ENCODE assay signal across 8 cellular contexts in genomic region chr14:75709207-75709812, GRCh38. TPM values are rescaled to one million over a fixed set of nuclear protein-coding genes. Genes with fewer than 3 reads are reported as not detected.
DNase-seq lines count a peak whose midpoint lies in the region; ATAC-seq and TF ChIP-seq lines count a peak whose summit lies in the region.

No MANE protein-coding gene starts in this region.

- H3K36me3 Mint-ChIP-seq in activated naive CD8-positive, alpha-beta T cell treated with anti-CD3 and anti-CD28 coated beads, Interleukin-2, amount 10 ng/mL, durations not matched to agents 7 days and 5 days, result no peaks in the 10 kb centered on the region

- POLR2A ChIA-PET in activated naive CD8-positive, alpha-beta T cell treated with anti-CD3 and anti-CD28 coated beads, Interleukin-2, amount 10 ng/mL, durations not matched to agents 7 days and 5 days (lab: Charles Lee), result interaction anchor here (0.6 to 1.6 kb wide), 5 partner anchors 39 to 806 kb away, joined by 4 to 7 read pairs (median 4); partner anchors contain the start of gene TGFB3

- no peaks in the 10 kb centered on the region for H3K9me3 Mint-ChIP-seq in activated naive CD8-positive, alpha-beta T cell treated with anti-CD3 and anti-CD28 coated beads, Interleukin-2, amount 10 ng/mL, durations not matched to agents 7 days and 5 days

- H3K4me1 Mint-ChIP-seq in activated naive CD8-positive, alpha-beta T cell treated with anti-CD3 and anti-CD28 coated beads, Interleukin-2, amount 10 ng/mL, durations not matched to agents 7 days and 5 days, result no peaks in the 10 kb centered on the region

- H3K27ac ChIP-seq in prostate gland, result no peak overlapping the region

- peak; percentile 63 for DNase-seq in GM10266 (ENCODE audit: extremely low spot score)
- peak; percentile 52 for DNase-seq in NCI-H1048 (lab: John Stamatoyannopoulos, UW)
- DNase-seq in SKM-1 (lab: John Stamatoyannopoulos, UW; ENCODE audit: unreplicated experiment), result peak; percentile 21
- DNase-seq in activated naive CD8-positive, alpha-beta T cell treated with anti-CD3 and anti-CD28 coated beads, Interleukin-2, amount 10 ng/mL, durations not matched to agents 7 days and 5 days, result peak; percentile 39
- DNase-seq in Right ventricle myocardium superior, result peak; percentile 76
- DNase-seq in prostate gland (ENCODE audit: low spot score), result peak; percentile 83
- no peak for DNase-seq in GOT3 (lab: John Stamatoyannopoulos, UW)

- H3K36me3 ChIP-seq in prostate gland, result no peaks in the 10 kb centered on the region

- H3K4me1 ChIP-seq in prostate gland (replicated peaks), result peaks cover 3% of the 10 kb centered on the region

- no peak overlapping the region for H3K4me3 Mint-ChIP-seq in activated naive CD8-positive, alpha-beta T cell treated with anti-CD3 and anti-CD28 coated beads, Interleukin-2, amount 10 ng/mL, durations not matched to agents 7 days and 5 days

- 49% methylated on average over 10 of the region's 10 CpGs for WGBS in prostate gland

- no peaks in the 10 kb centered on the region for H3K27me3 ChIP-seq in prostate gland (replicated peaks; ENCODE audit: insufficient read depth)

- TF ChIP-seq POLR2A in prostate gland (IDR thresholded peaks at IDR 0.05), result no peak

- ATAC-seq in activated naive CD8-positive, alpha-beta T cell treated with anti-CD3 and anti-CD28 coated beads, Interleukin-2, amount 10 ng/mL, durations not matched to agents 7 days and 5 days (ENCODE audit: low read depth), result peak; percentile 70
- ATAC-seq in Right ventricle myocardium superior (ENCODE audit: poor library complexity) (peak; percentile 83), GM19452 (IDR thresholded peaks at IDR 0.05; ENCODE audit: unreplicated experiment) (no peak)

- H3K9me3 ChIP-seq in prostate gland, result no peaks in the 10 kb centered on the region

- no peaks in the 10 kb centered on the region for H3K27me3 Mint-ChIP-seq in activated naive CD8-positive, alpha-beta T cell treated with anti-CD3 and anti-CD28 coated beads, Interleukin-2, amount 10 ng/mL, durations not matched to agents 7 days and 5 days

- no peak overlapping the region for H3K4me3 ChIP-seq in prostate gland

- H3K27ac Mint-ChIP-seq in activated naive CD8-positive, alpha-beta T cell treated with anti-CD3 and anti-CD28 coated beads, Interleukin-2, amount 10 ng/mL, durations not matched to agents 7 days and 5 days, result no peak overlapping the region

- intact Hi-C loops in Right ventricle myocardium superior (cut with DNase I) (loop anchor here (2.0 kb wide), 1 partner anchor 275 kb away; the partner anchor contains the start of gene IFT43), prostate gland (cut with DNase I) (loop anchor here (10.0 kb wide), 1 partner anchor 195 kb away; no protein-coding TSS in a partner anchor)

- TF ChIP-seq CTCF in GM10266 (IDR thresholded peaks at IDR 0.05; ENCODE audit: control insufficient read depth, insufficient read depth, low read depth, missing control alignments) (peak; percentile 84), prostate gland (IDR thresholded peaks at IDR 0.05) (peak; percentile 45 to 84 (median 80))

RNA-seq across cellular contexts. Expression of gene TTLL5, which starts 48.3 kb away (rescaled TPM):
- 10 to 100 TPM; 31.8 to 32.7 TPM for total RNA-seq in activated naive CD8-positive, alpha-beta T cell treated with anti-CD3 and anti-CD28 coated beads, Interleukin-2, amount 10 ng/mL, durations not matched to agents 7 days and 5 days
- total RNA-seq in Right ventricle myocardium superior, result 15.1 TPM
- total RNA-seq in prostate gland, result 10 to 100 TPM; 40.3 to 46.2 TPM

RNA-seq across cellular contexts. Expression of gene ERG28, which starts 48.6 kb away (rescaled TPM):
- 10 to 100 TPM; 16.0 to 16.5 TPM for total RNA-seq in activated naive CD8-positive, alpha-beta T cell treated with anti-CD3 and anti-CD28 coated beads, Interleukin-2, amount 10 ng/mL, durations not matched to agents 7 days and 5 days
- total RNA-seq in Right ventricle myocardium superior (5.9 TPM), prostate gland (10 to 100 TPM; 16.7 to 54.6 TPM)
